ENCODE assay signal across 12 cellular contexts in genomic region chr22:16559996-16560395, GRCh38. TPM values are rescaled to one million over a fixed set of nuclear protein-coding genes. Genes with fewer than 3 reads are reported as not detected.
"Had no signal": no experiment of that assay in that cellular context is flagged by ENCODE, and none has a peak within 500 bp of the region (broad histone marks: within the 10 kb centered on the region; RNA-seq: fewer than 3 reads in every experiment).

No MANE protein-coding gene starts in this region.

RNA-seq across cellular contexts. Expression of gene CCT8L2, which starts 32.6 kb away (rescaled TPM):
- total RNA-seq: OCI-LY7, PC-3, PC-9, Peyer's patch, Right ventricle myocardium inferior, Right ventricle myocardium superior, RPMI7951, SJCRH30, SJSA1, SK-MEL-5, T-cell had no signal
- polyA plus RNA-seq: SK-N-SH had no signal
